In the genomic region with DNA sequence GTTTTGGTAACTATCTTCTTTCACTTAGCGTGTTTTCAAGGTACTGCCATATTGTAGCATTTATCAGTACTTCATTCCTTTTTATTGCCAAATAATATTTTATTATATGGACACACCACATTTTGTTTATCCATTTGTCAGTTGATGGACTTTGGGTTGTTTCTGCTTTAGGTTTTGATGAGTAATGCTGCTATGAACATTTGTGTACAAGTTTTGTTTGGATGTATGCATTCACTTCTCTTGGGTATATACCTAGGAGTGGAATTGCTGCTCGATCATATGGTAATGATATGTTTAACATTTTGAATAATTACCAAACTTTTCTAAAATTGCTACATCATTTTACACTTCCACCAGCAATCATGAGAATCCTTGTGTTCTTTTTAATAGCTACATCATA, we compare ENCODE assay signal across 10 cellular contexts. TPM values are rescaled to one million over a fixed set of nuclear protein-coding genes. Genes with fewer than 3 reads are reported as not detected.
"Had no signal": no experiment of that assay in that cellular context is flagged by ENCODE, and none has a peak within 500 bp of the region (broad histone marks: within the 10 kb centered on the region; RNA-seq: fewer than 3 reads in every experiment).

No MANE protein-coding gene starts in this region.

- H3K36me3 ChIP-seq: HAP-1 had no signal

- H3K4me1 ChIP-seq: HAP-1 had no signal

- FAIRE-seq: HTR-8/SVneo had no signal

- H3K27ac ChIP-seq: GM23248 had no signal

- H3K4me3 ChIP-seq: GM23248, HAP-1 had no signal

- DNase-seq: GOT3, KBM-7 had no signal

- ATAC-seq: HCT116 had no signal

- H3K9ac ChIP-seq: GM23248 had no signal

- H3K9me3 ChIP-seq: HAP-1 had no signal

- H2AFZ ChIP-seq: GM23248 had no signal

RNA-seq across cellular contexts. Expression of gene SLC22A7, which starts 6.4 kb away (rescaled TPM):
- total RNA-seq: GM23248, H4, H7, HT-29 had no signal
- polyA plus RNA-seq: GM23248, IgD-negative memory B cell had no signal

RNA-seq across cellular contexts. Expression of gene CRIP3, which starts 16.9 kb away (rescaled TPM):
- total RNA-seq: GM23248, H4, HT-29 had no signal
- polyA plus RNA-seq: GM23248 had no signal

RNA-seq across cellular contexts. Expression of gene TTBK1, which starts 48.4 kb away (rescaled TPM):
- total RNA-seq: GM23248, H4, H7 had no signal
- polyA plus RNA-seq: GM23248 had no signal
